1 cellular context compared by ENCODE assay signal in the genomic region with DNA sequence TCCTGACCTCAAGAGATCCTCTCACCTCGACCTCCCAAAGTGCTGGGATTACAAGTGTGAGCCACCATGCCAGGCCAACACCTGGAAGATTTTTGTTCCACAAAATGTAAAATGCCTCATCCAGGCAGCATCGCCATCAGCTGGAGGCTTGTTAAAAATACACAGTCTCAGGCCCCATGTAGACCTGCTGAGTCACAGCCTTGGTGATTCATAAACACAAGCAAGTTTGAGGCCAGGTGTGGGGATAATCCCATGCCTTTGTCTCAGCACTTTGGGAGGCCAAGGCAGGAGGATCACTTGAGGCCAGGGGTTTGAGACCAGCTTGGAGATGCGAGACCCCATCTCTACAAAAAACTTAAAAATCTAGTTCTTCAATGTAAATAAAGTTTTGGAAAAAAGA.
TF ChIP-seq lines count a peak whose summit lies in the region.

No MANE protein-coding gene starts in this region.

TF ChIP-seq in K562, 482 proteins besides CTCF, POLR2A, EP300 and RAD21 (continues in another document):
- TF ChIP-seq, protein P1, sequence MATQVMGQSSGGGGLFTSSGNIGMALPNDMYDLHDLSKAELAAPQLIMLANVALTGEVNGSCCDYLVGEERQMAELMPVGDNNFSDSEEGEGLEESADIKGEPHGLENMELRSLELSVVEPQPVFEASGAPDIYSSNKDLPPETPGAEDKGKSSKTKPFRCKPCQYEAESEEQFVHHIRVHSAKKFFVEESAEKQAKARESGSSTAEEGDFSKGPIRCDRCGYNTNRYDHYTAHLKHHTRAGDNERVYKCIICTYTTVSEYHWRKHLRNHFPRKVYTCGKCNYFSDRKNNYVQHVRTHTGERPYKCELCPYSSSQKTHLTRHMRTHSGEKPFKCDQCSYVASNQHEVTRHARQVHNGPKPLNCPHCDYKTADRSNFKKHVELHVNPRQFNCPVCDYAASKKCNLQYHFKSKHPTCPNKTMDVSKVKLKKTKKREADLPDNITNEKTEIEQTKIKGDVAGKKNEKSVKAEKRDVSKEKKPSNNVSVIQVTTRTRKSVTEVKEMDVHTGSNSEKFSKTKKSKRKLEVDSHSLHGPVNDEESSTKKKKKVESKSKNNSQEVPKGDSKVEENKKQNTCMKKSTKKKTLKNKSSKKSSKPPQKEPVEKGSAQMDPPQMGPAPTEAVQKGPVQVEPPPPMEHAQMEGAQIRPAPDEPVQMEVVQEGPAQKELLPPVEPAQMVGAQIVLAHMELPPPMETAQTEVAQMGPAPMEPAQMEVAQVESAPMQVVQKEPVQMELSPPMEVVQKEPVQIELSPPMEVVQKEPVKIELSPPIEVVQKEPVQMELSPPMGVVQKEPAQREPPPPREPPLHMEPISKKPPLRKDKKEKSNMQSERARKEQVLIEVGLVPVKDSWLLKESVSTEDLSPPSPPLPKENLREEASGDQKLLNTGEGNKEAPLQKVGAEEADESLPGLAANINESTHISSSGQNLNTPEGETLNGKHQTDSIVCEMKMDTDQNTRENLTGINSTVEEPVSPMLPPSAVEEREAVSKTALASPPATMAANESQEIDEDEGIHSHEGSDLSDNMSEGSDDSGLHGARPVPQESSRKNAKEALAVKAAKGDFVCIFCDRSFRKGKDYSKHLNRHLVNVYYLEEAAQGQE (CRISPR knock-in tag; IDR thresholded peaks at IDR 0.05; ENCODE audit: low read depth) = no peak
- TF ChIP-seq, protein P2, sequence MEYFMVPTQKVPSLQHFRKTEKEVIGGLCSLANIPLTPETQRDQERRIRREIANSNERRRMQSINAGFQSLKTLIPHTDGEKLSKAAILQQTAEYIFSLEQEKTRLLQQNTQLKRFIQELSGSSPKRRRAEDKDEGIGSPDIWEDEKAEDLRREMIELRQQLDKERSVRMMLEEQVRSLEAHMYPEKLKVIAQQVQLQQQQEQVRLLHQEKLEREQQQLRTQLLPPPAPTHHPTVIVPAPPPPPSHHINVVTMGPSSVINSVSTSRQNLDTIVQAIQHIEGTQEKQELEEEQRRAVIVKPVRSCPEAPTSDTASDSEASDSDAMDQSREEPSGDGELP (CRISPR knock-in tag; IDR thresholded peaks at IDR 0.05; ENCODE audit: borderline replicate concordance) = peak; percentile 84
- peak; percentile 91 for TF ChIP-seq C11orf30 (IDR thresholded peaks at IDR 0.05; ENCODE audit: low read depth)
- TF ChIP-seq, protein P3, sequence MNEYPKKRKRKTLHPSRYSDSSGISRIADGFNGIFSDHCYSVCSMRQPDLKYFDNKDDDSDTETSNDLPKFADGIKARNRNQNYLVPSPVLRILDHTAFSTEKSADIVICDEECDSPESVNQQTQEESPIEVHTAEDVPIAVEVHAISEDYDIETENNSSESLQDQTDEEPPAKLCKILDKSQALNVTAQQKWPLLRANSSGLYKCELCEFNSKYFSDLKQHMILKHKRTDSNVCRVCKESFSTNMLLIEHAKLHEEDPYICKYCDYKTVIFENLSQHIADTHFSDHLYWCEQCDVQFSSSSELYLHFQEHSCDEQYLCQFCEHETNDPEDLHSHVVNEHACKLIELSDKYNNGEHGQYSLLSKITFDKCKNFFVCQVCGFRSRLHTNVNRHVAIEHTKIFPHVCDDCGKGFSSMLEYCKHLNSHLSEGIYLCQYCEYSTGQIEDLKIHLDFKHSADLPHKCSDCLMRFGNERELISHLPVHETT (CRISPR knock-in tag; conservative IDR thresholded peaks at IDR 0.05 in 1 of 2, IDR thresholded peaks at IDR 0.05 in 1 of 2) = no peak
- no peak for TF ChIP-seq HSF4 (CRISPR knock-in tag; IDR thresholded peaks at IDR 0.05; ENCODE audit: borderline replicate concordance)
- TF ChIP-seq L3MBTL2 (IDR thresholded peaks at IDR 0.05) = peak; percentile 39; the same call in 1 of the 2 replicates
- peak; percentile 90 for TF ChIP-seq JUND (IDR thresholded peaks at IDR 0.05; ENCODE audit: borderline replicate concordance, low read depth, low read length)
- peak; percentile 85; the same call in 1 of the 3 replicates for TF ChIP-seq JUND (tag; IDR thresholded peaks at IDR 0.05; ENCODE audit: borderline replicate concordance, low read depth, low read length)
- peak; percentile 78 for TF ChIP-seq SMARCA4 (IDR thresholded peaks at IDR 0.05)
- TF ChIP-seq PBX2 (CRISPR knock-in tag; IDR thresholded peaks at IDR 0.05; ENCODE audit: low read depth) = no peak
- no peak for TF ChIP-seq PBX2 (tag; conservative IDR thresholded peaks at IDR 0.05; ENCODE audit: low read depth)
- no peak for TF ChIP-seq ZNF76 (CRISPR knock-in tag; IDR thresholded peaks at IDR 0.05; ENCODE audit: borderline replicate concordance)
- no peak for TF ChIP-seq ZNF830 (CRISPR knock-in tag; IDR thresholded peaks at IDR 0.05)
- TF ChIP-seq SMARCC2 (IDR thresholded peaks at IDR 0.05; ENCODE audit: low read depth) = 0 out of 2 replicates have a peak, but pooled peaks have one; percentile 40
- TF ChIP-seq SMAD2 (IDR thresholded peaks at IDR 0.05; ENCODE audit: low read depth, low read length) = no peak
- TF ChIP-seq THRB (CRISPR knock-in tag; conservative IDR thresholded peaks at IDR 0.05) = no peak
- TF ChIP-seq PHF21A (IDR thresholded peaks at IDR 0.05; ENCODE audit: borderline replicate concordance, low read depth) = no peak
- no peak for TF ChIP-seq AFF4 (CRISPR knock-in tag; IDR thresholded peaks at IDR 0.05)
- TF ChIP-seq, protein P4, sequence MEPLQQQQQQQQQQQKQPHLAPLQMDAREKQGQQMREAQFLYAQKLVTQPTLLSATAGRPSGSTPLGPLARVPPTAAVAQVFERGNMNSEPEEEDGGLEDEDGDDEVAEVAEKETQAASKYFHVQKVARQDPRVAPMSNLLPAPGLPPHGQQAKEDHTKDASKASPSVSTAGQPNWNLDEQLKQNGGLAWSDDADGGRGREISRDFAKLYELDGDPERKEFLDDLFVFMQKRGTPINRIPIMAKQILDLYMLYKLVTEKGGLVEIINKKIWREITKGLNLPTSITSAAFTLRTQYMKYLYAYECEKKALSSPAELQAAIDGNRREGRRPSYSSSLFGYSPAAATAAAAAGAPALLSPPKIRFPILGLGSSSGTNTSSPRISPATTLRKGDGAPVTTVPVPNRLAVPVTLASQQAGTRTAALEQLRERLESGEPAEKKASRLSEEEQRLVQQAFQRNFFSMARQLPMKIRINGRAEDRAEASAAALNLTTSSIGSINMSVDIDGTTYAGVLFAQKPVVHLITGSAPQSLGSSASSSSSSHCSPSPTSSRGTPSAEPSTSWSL (CRISPR knock-in tag; IDR thresholded peaks at IDR 0.05; ENCODE audit: borderline replicate concordance) = no peak
- no peak for TF ChIP-seq ZNF324 (CRISPR knock-in tag; IDR thresholded peaks at IDR 0.05)
- TF ChIP-seq FOXO4 (CRISPR knock-in tag; IDR thresholded peaks at IDR 0.05) = no peak
- TF ChIP-seq BCOR (IDR thresholded peaks at IDR 0.05) = peak; percentile 80
- TF ChIP-seq CEBPB (tag; IDR thresholded peaks at IDR 0.05) = no peak
- TF ChIP-seq, protein P5, sequence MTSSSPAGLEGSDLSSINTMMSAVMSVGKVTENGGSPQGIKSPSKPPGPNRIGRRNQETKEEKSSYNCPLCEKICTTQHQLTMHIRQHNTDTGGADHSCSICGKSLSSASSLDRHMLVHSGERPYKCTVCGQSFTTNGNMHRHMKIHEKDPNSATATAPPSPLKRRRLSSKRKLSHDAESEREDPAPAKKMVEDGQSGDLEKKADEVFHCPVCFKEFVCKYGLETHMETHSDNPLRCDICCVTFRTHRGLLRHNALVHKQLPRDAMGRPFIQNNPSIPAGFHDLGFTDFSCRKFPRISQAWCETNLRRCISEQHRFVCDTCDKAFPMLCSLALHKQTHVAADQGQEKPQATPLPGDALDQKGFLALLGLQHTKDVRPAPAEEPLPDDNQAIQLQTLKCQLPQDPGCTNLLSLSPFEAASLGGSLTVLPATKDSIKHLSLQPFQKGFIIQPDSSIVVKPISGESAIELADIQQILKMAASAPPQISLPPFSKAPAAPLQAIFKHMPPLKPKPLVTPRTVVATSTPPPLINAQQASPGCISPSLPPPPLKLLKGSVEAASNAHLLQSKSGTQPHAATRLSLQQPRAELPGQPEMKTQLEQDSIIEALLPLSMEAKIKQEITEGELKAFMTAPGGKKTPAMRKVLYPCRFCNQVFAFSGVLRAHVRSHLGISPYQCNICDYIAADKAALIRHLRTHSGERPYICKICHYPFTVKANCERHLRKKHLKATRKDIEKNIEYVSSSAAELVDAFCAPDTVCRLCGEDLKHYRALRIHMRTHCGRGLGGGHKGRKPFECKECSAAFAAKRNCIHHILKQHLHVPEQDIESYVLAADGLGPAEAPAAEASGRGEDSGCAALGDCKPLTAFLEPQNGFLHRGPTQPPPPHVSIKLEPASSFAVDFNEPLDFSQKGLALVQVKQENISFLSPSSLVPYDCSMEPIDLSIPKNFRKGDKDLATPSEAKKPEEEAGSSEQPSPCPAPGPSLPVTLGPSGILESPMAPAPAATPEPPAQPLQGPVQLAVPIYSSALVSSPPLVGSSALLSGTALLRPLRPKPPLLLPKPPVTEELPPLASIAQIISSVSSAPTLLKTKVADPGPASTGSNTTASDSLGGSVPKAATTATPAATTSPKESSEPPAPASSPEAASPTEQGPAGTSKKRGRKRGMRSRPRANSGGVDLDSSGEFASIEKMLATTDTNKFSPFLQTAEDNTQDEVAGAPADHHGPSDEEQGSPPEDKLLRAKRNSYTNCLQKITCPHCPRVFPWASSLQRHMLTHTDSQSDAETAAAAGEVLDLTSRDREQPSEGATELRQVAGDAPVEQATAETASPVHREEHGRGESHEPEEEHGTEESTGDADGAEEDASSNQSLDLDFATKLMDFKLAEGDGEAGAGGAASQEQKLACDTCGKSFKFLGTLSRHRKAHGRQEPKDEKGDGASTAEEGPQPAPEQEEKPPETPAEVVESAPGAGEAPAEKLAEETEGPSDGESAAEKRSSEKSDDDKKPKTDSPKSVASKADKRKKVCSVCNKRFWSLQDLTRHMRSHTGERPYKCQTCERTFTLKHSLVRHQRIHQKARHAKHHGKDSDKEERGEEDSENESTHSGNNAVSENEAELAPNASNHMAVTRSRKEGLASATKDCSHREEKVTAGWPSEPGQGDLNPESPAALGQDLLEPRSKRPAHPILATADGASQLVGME (CRISPR knock-in tag; IDR thresholded peaks at IDR 0.05) = no peak
- no peak for TF ChIP-seq POLR2B (IDR thresholded peaks at IDR 0.05; ENCODE audit: low read depth, partially characterized antibody)
- peak; percentile 87 for TF ChIP-seq JUN (IDR thresholded peaks at IDR 0.05; ENCODE audit: borderline replicate concordance, low read depth, low read length)
- no peak for TF ChIP-seq JUN (CRISPR knock-in tag; IDR thresholded peaks at IDR 0.05; ENCODE audit: borderline replicate concordance)
- TF ChIP-seq ZNF766 (CRISPR knock-in tag; conservative IDR thresholded peaks at IDR 0.05) = no peak
- TF ChIP-seq SNIP1 (IDR thresholded peaks at IDR 0.05; ENCODE audit: low read depth) = no peak
- no peak for TF ChIP-seq HNRNPLL (IDR thresholded peaks at IDR 0.05; ENCODE audit: low read depth, low read length, poor library complexity, severe bottlenecking)
